ENCODE assay signal across 22 cellular contexts in the genomic region with DNA sequence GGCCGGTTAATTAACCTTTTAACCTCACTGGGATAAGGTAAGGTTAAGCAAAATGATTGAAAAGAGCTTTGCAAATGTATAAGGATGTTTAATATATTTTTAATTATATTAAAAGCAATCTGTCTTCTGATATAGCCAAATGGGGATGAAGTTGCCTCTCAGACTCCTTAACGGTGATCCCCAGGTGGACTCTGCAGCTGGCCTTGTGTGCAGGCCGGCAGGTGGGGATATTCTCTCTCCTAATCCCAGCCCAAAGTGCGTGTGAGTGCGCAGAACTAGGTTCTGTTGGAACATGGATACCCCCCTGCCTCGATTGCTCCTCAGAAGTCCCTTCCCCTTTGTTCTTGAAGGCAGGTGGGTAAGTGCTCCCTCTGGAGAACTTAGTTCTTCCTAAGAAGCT.
DNase-seq lines count a peak whose midpoint lies in the region; ATAC-seq, FAIRE-seq and TF ChIP-seq lines count a peak whose summit lies in the region.
"Had no signal": no experiment of that assay in that cellular context is flagged by ENCODE, and none has a peak within 500 bp of the region (broad histone marks: within the 10 kb centered on the region; RNA-seq: fewer than 3 reads in every experiment).

No MANE protein-coding gene starts in this region.

- WGBS in HepG2 (ENCODE audit: low lambda C conversion rate), result 6% methylated on average over 6 of the region's 6 CpGs
- WGBS in right lobe of liver (ENCODE audit: insufficient coverage, low coverage, low lambda C conversion rate, missing lambda C conversion rate), result 88% methylated on average over 3 of the region's 6 CpGs
- no CpG with 5 or more reads among the region's 6 CpGs for WGBS in trophoblast cell (ENCODE audit: extremely low coverage, insufficient coverage, insufficient read length)

- CTCF ChIA-PET in HepG2 (lab: Yijun Ruan, JAX; ENCODE audit: low intra/inter-chr PET ratio, low total read pairs) (no interaction called here), PC-3 (lab: Charles Lee) (no interaction called here)

- H4K20me1 ChIP-seq in HepG2 (ENCODE audit: insufficient read depth, low read length) (no peaks in the 10 kb centered on the region), PC-3 (ENCODE audit: low read length) (no peaks in the 10 kb centered on the region)
- H4K20me1 ChIP-seq: BLaER1 had no signal

- H3K4me1 ChIP-seq in HepG2 (ENCODE audit: insufficient read depth, low read length) (no peaks in the 10 kb centered on the region), right lobe of liver (no peaks in the 10 kb centered on the region), PC-3 (ENCODE audit: insufficient read depth, low read length) (no peaks in the 10 kb centered on the region), trophoblast cell (ENCODE audit: control insufficient read depth in 1 of 2, insufficient read depth in 2 of 2, low read length in 2 of 2) (no peaks in the 10 kb centered on the region)
- H3K4me1 ChIP-seq: BE2C, BLaER1 had no signal

- no peak overlapping the region for H3K23ac ChIP-seq in trophoblast cell (ENCODE audit: low read length)

- TF ChIP-seq CTCF in HepG2 (CRISPR knock-in tag; IDR thresholded peaks at IDR 0.05), result peak; percentile 60
- no peak for TF ChIP-seq CTCF in right lobe of liver (IDR thresholded peaks at IDR 0.05)
- TF ChIP-seq CTCF in PC-3 (conservative IDR thresholded peaks at IDR 0.05; ENCODE audit: low read depth, low read length), result 0 out of 2 replicates have a peak, but pooled peaks have one; percentile 22

- in situ Hi-C loops in HepG2 (cut with HindIII; ENCODE audit: extremely low pct_ligation_motif_present, low pct_unique_long_range_greater_than_20kb), result no loop called here

- H4K8ac ChIP-seq in trophoblast cell (ENCODE audit: low read depth, low read length), result no peak overlapping the region

- intact Hi-C loops in HepG2 (cut with micrococcal nuclease; ENCODE audit: unreplicated experiment), result no loop called here
- intact Hi-C loops in right lobe of liver (cut with DNase I), result no loop called here
- intact Hi-C loops in PC-3 (cut with micrococcal nuclease), result no loop called here

- no peak overlapping the region for H2AFZ ChIP-seq in HepG2 (ENCODE audit: low read length)
- no peak overlapping the region for H2AFZ ChIP-seq in PC-3 (ENCODE audit: low read length)
- no peak overlapping the region for H2AFZ ChIP-seq in trophoblast cell (ENCODE audit: insufficient read depth, low read length, poor library complexity)

- H3K4me2 ChIP-seq in HepG2 (ENCODE audit: low read depth, low read length) (no peak overlapping the region), PC-3 (ENCODE audit: low read length) (no peak overlapping the region), trophoblast cell (ENCODE audit: low read length) (no peak overlapping the region)
- H3K4me2 ChIP-seq: BLaER1 had no signal

- TF ChIP-seq RAD21 in HepG2 (CRISPR knock-in tag; IDR thresholded peaks at IDR 0.05), result no peak

- TF ChIP-seq EP300 in HepG2 (IDR thresholded peaks at IDR 0.05; ENCODE audit: low read depth in 2 of 2, low read length in 2 of 2) (no peak), HepG2 (CRISPR knock-in tag; IDR thresholded peaks at IDR 0.05; ENCODE audit: borderline replicate concordance) (no peak)

- POLR2A ChIA-PET in HepG2 (lab: Yijun Ruan, JAX) (no interaction called here), PC-3 (lab: Charles Lee; ENCODE audit: unreplicated experiment) (no interaction called here)

- no peaks in the 10 kb centered on the region; a peak in 2 of 5 replicates for H3K27me3 ChIP-seq in HepG2 (ENCODE audit: control insufficient read depth in 1 of 2, insufficient read depth in 2 of 2, low read length in 2 of 2)
- H3K27me3 ChIP-seq in right lobe of liver, result no peaks in the 10 kb centered on the region
- peaks cover 22% of the 10 kb centered on the region; the same call in 1 of the 2 replicates for H3K27me3 ChIP-seq in PC-3 (ENCODE audit: low read length)
- no peaks in the 10 kb centered on the region for H3K27me3 ChIP-seq in trophoblast cell (ENCODE audit: insufficient read depth, low read length)
- H3K27me3 ChIP-seq: BLaER1 had no signal

- no TSS peak for BruUV-seq in HepG2 (replicated peaks; lab: Mats Ljungman, UMichigan)
- BruUV-seq in PC-3 (replicated peaks; lab: Mats Ljungman, UMichigan), result no TSS peak

- no peak overlapping the region for H3K27ac ChIP-seq in HepG2 (ENCODE audit: extremely low read length, insufficient read depth, low read length)
- H3K27ac ChIP-seq in right lobe of liver, result no peak overlapping the region
- H3K27ac ChIP-seq in PC-3 (ENCODE audit: low read length), result no peak overlapping the region
- no peak overlapping the region for H3K27ac ChIP-seq in trophoblast cell (ENCODE audit: low read depth, low read length)
- H3K27ac ChIP-seq: BLaER1 had no signal

- no peak overlapping the region for H2BK12ac ChIP-seq in trophoblast cell (ENCODE audit: low read length)

- H3K4ac ChIP-seq in trophoblast cell (ENCODE audit: low read depth, low read length), result no peak overlapping the region

- no peak overlapping the region for H3K9ac ChIP-seq in HepG2 (ENCODE audit: insufficient read depth, low read depth, low read length)
- no peak overlapping the region for H3K9ac ChIP-seq in PC-3 (ENCODE audit: low read length)
- H3K9ac ChIP-seq in trophoblast cell (ENCODE audit: low read length), result peak overlapping the region; percentile 34
- H3K9ac ChIP-seq: BLaER1 had no signal

- no peak overlapping the region for H3K4me3 ChIP-seq in HepG2 (replicated peaks in 1 of 3; ENCODE audit: insufficient read depth in 1 of 3, low read depth in 2 of 3, low read length in 3 of 3)
- no peak overlapping the region for H3K4me3 ChIP-seq in right lobe of liver
- no peak overlapping the region for H3K4me3 ChIP-seq in PC-3 (ENCODE audit: low read length)
- H3K4me3 ChIP-seq in trophoblast cell (ENCODE audit: low read depth, low read length), result no peak overlapping the region
- H3K4me3 ChIP-seq: BLaER1 had no signal

- no peaks in the 10 kb centered on the region for H3K79me2 ChIP-seq in HepG2 (ENCODE audit: insufficient read depth, low read length)
- H3K79me2 ChIP-seq in PC-3 (ENCODE audit: low read length), result no peaks in the 10 kb centered on the region
- no peaks in the 10 kb centered on the region for H3K79me2 ChIP-seq in trophoblast cell (ENCODE audit: control insufficient read depth, insufficient read depth, low read length, poor library complexity)

- H2BK120ac ChIP-seq in trophoblast cell (ENCODE audit: insufficient read depth, low read length, poor library complexity), result no peak overlapping the region

- H3K36me3 ChIP-seq in HepG2 (replicated peaks in 1 of 2; ENCODE audit: control insufficient read depth in 1 of 2, insufficient read depth in 2 of 2, low read length in 2 of 2) (no peaks in the 10 kb centered on the region), right lobe of liver (no peaks in the 10 kb centered on the region), PC-3 (ENCODE audit: low read depth, low read length) (no peaks in the 10 kb centered on the region), trophoblast cell (ENCODE audit: control insufficient read depth in 1 of 2, insufficient read depth in 2 of 2, low read length in 2 of 2) (no peaks in the 10 kb centered on the region)
- H3K36me3 ChIP-seq: BE2C, BLaER1 had no signal

- ATAC-seq in HepG2, result peak; percentile 81
- ATAC-seq in right lobe of liver, result no peak
- no peak for ATAC-seq in PC-3
- no peak for ATAC-seq in GM18861 (IDR thresholded peaks at IDR 0.05; ENCODE audit: unreplicated experiment)

- H2BK5ac ChIP-seq in trophoblast cell (ENCODE audit: low read depth, low read length, poor library complexity), result no peak overlapping the region

- no peak overlapping the region for H3K14ac ChIP-seq in trophoblast cell (ENCODE audit: low read length)

- no peak overlapping the region for H3K18ac ChIP-seq in trophoblast cell (ENCODE audit: low read length)

- DNase-seq in HepG2 (ENCODE audit: low spot score), result no peak
- DNase-seq in right lobe of liver, result no peak
- DNase-seq in PC-3, result no peak
- DNase-seq in trophoblast cell, result no peak
- no peak for DNase-seq in DMS153 treated with DMSO at 0.1 percent for 48 hours (lab: John Stamatoyannopoulos, UW; ENCODE audit: unreplicated experiment)
- DNase-seq: 8988T; ACHN; BE2C; C1 segment of cervical spinal cord; CD4-positive, alpha-beta memory T cell; CD4-positive, CD25-positive, alpha-beta regulatory T cell; CD8-positive, alpha-beta memory T cell; COR-L47; DMS 273 treated with DMSO at 0.1 percent for 48 hours; DMS153; DMS79 treated with DMSO at 0.1 percent for 48 hours; GF-D8 had no signal

- H3K9me2 ChIP-seq in PC-3 (replicated peaks; ENCODE audit: low read length), result no peaks in the 10 kb centered on the region

- no peaks in the 10 kb centered on the region for H3F3A ChIP-seq in PC-3 (ENCODE audit: low read length, unreplicated experiment)

- FAIRE-seq in HepG2 (lab: Jason Lieb, UNC), result no peak
- FAIRE-seq: A204.1, G401.6, GM12891 had no signal

- H3K9me3 ChIP-seq in HepG2 (ENCODE audit: low read length), result no peaks in the 10 kb centered on the region
- no peaks in the 10 kb centered on the region for H3K9me3 ChIP-seq in right lobe of liver
- H3K9me3 ChIP-seq in PC-3 (ENCODE audit: low read length), result no peaks in the 10 kb centered on the region
- no peaks in the 10 kb centered on the region for H3K9me3 ChIP-seq in trophoblast cell (ENCODE audit: insufficient read depth, low read depth, low read length)
- H3K9me3 ChIP-seq: BE2C had no signal

- TF ChIP-seq POLR2A in HepG2 (IDR thresholded peaks at IDR 0.05; ENCODE audit: insufficient read depth in 1 of 2, low read depth in 2 of 2, low read length in 2 of 2) (no peak), right lobe of liver (IDR thresholded peaks at IDR 0.05) (no peak)

- no peak overlapping the region for H2AK5ac ChIP-seq in trophoblast cell (ENCODE audit: low read length)

- H4K91ac ChIP-seq in trophoblast cell (ENCODE audit: low read depth, low read length), result no peak overlapping the region

- H4K12ac ChIP-seq in trophoblast cell (ENCODE audit: low read depth, low read length), result no peak overlapping the region

- no peaks in the 10 kb centered on the region for H3K79me1 ChIP-seq in trophoblast cell (ENCODE audit: low read length)

Comparison
In these comparisons a context has a peak if more than half of its experiments do, and no peak if none do; other contexts are left out.
1. CTCF ChIP-seq: peak in HepG2 (single experiment) and PC-3 (single experiment); none in right lobe of liver (0 of 4).